In the genomic region with DNA sequence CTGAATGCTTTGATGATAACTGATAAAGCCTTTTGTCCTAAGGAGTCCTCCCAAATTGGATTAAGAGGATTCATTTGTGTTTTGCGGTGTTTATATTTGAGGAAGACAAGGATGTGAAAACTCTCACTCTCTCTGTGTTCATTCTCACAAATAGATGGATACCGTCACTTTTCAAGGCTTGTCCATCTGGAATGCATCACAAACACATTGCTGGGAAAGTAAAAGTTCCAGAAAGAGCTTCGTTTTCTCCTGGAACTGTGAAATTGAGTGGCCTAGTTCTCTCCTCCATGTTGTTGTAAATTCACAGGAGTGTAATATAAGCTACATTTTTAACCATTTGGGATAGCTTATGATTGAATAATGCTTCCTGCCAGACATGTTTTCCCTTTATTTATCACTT, we compare ENCODE assay signal across 16 cellular contexts.
DNase-seq lines count a peak whose midpoint lies in the region; ATAC-seq and TF ChIP-seq lines count a peak whose summit lies in the region.
"Had no signal": no experiment of that assay in that cellular context is flagged by ENCODE, and none has a peak within 500 bp of the region (broad histone marks: within the 10 kb centered on the region; RNA-seq: fewer than 3 reads in every experiment).

No MANE protein-coding gene starts in this region.

- DNase-seq in GM23248 (no peak), adipocyte (ENCODE audit: low read depth) (peak; percentile 25), sciatic nerve (ENCODE audit: low spot score) (no peak), COLO668 (lab: John Stamatoyannopoulos, UW; ENCODE audit: unreplicated experiment) (no peak), NOMO-1 (lab: John Stamatoyannopoulos, UW; ENCODE audit: unreplicated experiment in 2 of 2) (no peak), osteocyte (ENCODE audit: extremely low spot score, unreplicated experiment) (no peak)
- DNase-seq: activated CD4-positive, alpha-beta T cell treated with anti-CD3 and anti-CD28 coated beads, Interleukin-2, amount 10 ng/mL, durations not matched to agents 24 days and 14 days; activated effector memory CD4-positive, alpha-beta T cell treated with Interleukin-2 at 50 U/mL for 16 hours; esophagus squamous epithelium; head of caudate nucleus; islet precursor cell; lower lobe of right lung; NCI-H1930; spleen had no signal

- H3K27me3 ChIP-seq in GM23248 (replicated peaks; ENCODE audit: insufficient read depth) = no peaks in the 10 kb centered on the region
- H3K27me3 ChIP-seq in adipocyte (replicated peaks; ENCODE audit: control insufficient read depth, insufficient read depth, low read length) = no peaks in the 10 kb centered on the region
- H3K27me3 ChIP-seq in iPS-20b (ENCODE audit: insufficient read depth, low read length) = no peaks in the 10 kb centered on the region
- H3K27me3 ChIP-seq: esophagus squamous epithelium had no signal

- H3K4me1 ChIP-seq in GM23248 (ENCODE audit: insufficient read depth) (peaks cover 7% of the 10 kb centered on the region), adipocyte (ENCODE audit: control insufficient read depth, insufficient read depth, low read length) (peaks cover 7% of the 10 kb centered on the region), iPS-20b (ENCODE audit: insufficient read depth, low read length) (peaks cover 23% of the 10 kb centered on the region; the same call in 1 of the 2 replicates)
- H3K4me1 ChIP-seq: spleen had no signal

- WGBS in GM23248 (ENCODE audit: low coverage in 1 of 2, low lambda C conversion rate in 2 of 2, missing lambda C conversion rate in 2 of 2), 2 experiments = 27 to 31% methylated on average over 3 of the region's 3 CpGs

- H3K4me2 ChIP-seq in GM23248 (ENCODE audit: unreplicated experiment) = no peak overlapping the region
- H3K4me2 ChIP-seq: KMS-11 had no signal

- H3K9ac ChIP-seq in GM23248 = no peak overlapping the region
- no peak overlapping the region for H3K9ac ChIP-seq in adipocyte (ENCODE audit: low read length)
- peak overlapping the region; percentile 5; the same call in 1 of the 2 replicates for H3K9ac ChIP-seq in iPS-20b (ENCODE audit: low read depth, low read length)
- H3K9ac ChIP-seq: KMS-11 had no signal

- no peaks in the 10 kb centered on the region for H3K36me3 Mint-ChIP-seq in osteocyte (ENCODE audit: unreplicated experiment)

- H3K4me3 ChIP-seq in GM23248 = no peak overlapping the region
- no peak overlapping the region for H3K4me3 ChIP-seq in adipocyte (ENCODE audit: low read length)
- no peak overlapping the region for H3K4me3 ChIP-seq in iPS-20b (ENCODE audit: low read length)
- H3K4me3 ChIP-seq: spleen had no signal

- H3K4me1 Mint-ChIP-seq in osteocyte (ENCODE audit: unreplicated experiment) = peaks cover 7% of the 10 kb centered on the region
- H3K4me1 Mint-ChIP-seq: activated CD4-positive, alpha-beta T cell treated with anti-CD3 and anti-CD28 coated beads, Interleukin-2, amount 10 ng/mL, durations not matched to agents 24 days and 14 days had no signal

- peaks cover 9% of the 10 kb centered on the region; the same call in 1 of the 2 replicates for H3F3A ChIP-seq in GM23248 (ENCODE audit: insufficient read depth)

- ATAC-seq in sciatic nerve = peak; percentile 57

- H3K79me2 ChIP-seq in GM23248 (ENCODE audit: insufficient read depth) = no peaks in the 10 kb centered on the region

- intact Hi-C loops in sciatic nerve (cut with DNase I) = no loop called here

- TF ChIP-seq CTCF in osteocyte (IDR thresholded peaks at IDR 0.05) = no peak

- H3K27me3 Mint-ChIP-seq in osteocyte (ENCODE audit: unreplicated experiment) = peaks cover 3% of the 10 kb centered on the region
- H3K27me3 Mint-ChIP-seq: activated CD4-positive, alpha-beta T cell treated with anti-CD3 and anti-CD28 coated beads, Interleukin-2, amount 10 ng/mL, durations not matched to agents 24 days and 14 days had no signal

- H3K27ac Mint-ChIP-seq in osteocyte (ENCODE audit: unreplicated experiment) = no peak overlapping the region
- H3K27ac Mint-ChIP-seq: activated CD4-positive, alpha-beta T cell treated with anti-CD3 and anti-CD28 coated beads, Interleukin-2, amount 10 ng/mL, durations not matched to agents 24 days and 14 days had no signal

- no peaks in the 10 kb centered on the region for H3K9me3 Mint-ChIP-seq in osteocyte (ENCODE audit: unreplicated experiment)

- no peaks in the 10 kb centered on the region for H3K9me2 ChIP-seq in GM23248 (ENCODE audit: insufficient read depth)

- no peaks in the 10 kb centered on the region for H3K9me3 ChIP-seq in GM23248 (ENCODE audit: low read depth)
- H3K9me3 ChIP-seq in adipocyte (ENCODE audit: control insufficient read depth, low read length) = no peaks in the 10 kb centered on the region
- H3K9me3 ChIP-seq in iPS-20b (ENCODE audit: insufficient read depth, low read depth, low read length) = no peaks in the 10 kb centered on the region
- H3K9me3 ChIP-seq: esophagus squamous epithelium, lower lobe of right lung, spleen had no signal

- H4K20me1 ChIP-seq in GM23248 (ENCODE audit: insufficient read depth) = no peaks in the 10 kb centered on the region

- peak overlapping the region; percentile 13; the same call in 1 of the 2 replicates for H2AFZ ChIP-seq in GM23248

- in situ Hi-C loops in GM23248 (cut with MboI) = no loop called here

- no peaks in the 10 kb centered on the region for H3K36me3 ChIP-seq in GM23248 (ENCODE audit: low read depth)
- H3K36me3 ChIP-seq in adipocyte (ENCODE audit: control insufficient read depth, insufficient read depth, low read length, severe bottlenecking) = no peaks in the 10 kb centered on the region
- H3K36me3 ChIP-seq in iPS-20b (ENCODE audit: insufficient read depth, low read depth, low read length) = no peaks in the 10 kb centered on the region
- H3K36me3 ChIP-seq: esophagus squamous epithelium, lower lobe of right lung, spleen had no signal

- H3K27ac ChIP-seq in GM23248 (no peak overlapping the region), iPS-20b (ENCODE audit: low read length) (no peak overlapping the region)
- H3K27ac ChIP-seq: KMS-11, lower lobe of right lung, spleen had no signal

- H3K4me3 Mint-ChIP-seq in osteocyte (ENCODE audit: unreplicated experiment) = no peak overlapping the region
- H3K4me3 Mint-ChIP-seq: activated CD4-positive, alpha-beta T cell treated with anti-CD3 and anti-CD28 coated beads, Interleukin-2, amount 10 ng/mL, durations not matched to agents 24 days and 14 days had no signal
